Comparison of ENCODE assay signal across 15 cellular contexts in genomic region chr1:2598329-2598931, GRCh38. TPM values are rescaled to one million over a fixed set of nuclear protein-coding genes. Genes with fewer than 3 reads are reported as not detected.
"Had no signal": no experiment of that assay in that cellular context is flagged by ENCODE, and none has a peak within 500 bp of the region (broad histone marks: within the 10 kb centered on the region; RNA-seq: fewer than 3 reads in every experiment).

No MANE protein-coding gene starts in this region.

- H3K36me3 ChIP-seq: adrenal gland, lower lobe of right lung, neural progenitor cell, uterus had no signal

- ATAC-seq: lower lobe of right lung had no signal

- H2AFZ ChIP-seq: hepatocyte, neural progenitor cell, parathyroid adenoma had no signal

- H3K9me3 Mint-ChIP-seq: activated T-helper 1 cell treated with anti-CD3 and anti-CD28 coated beads, Interleukin-12 subunit alpha, Interleukin-12 subunit beta, Interleukin-2, Interleukin-4 antibody, amounts not matched to agents 30 ng/mL and 10 ng/mL and 1 ng/mL, durations not matched to agents 14 hours and 24 hours and 36 hours had no signal

- H3K27me3 ChIP-seq: adrenal gland, hepatocyte, uterus had no signal

- DNase-seq: activated CD4-positive, alpha-beta T cell treated with anti-CD3 and anti-CD28 coated beads for 48 hours; activated naive CD4-positive, alpha-beta T cell treated with Interleukin-2 at 50 U/mL for 16 hours; central memory CD4-positive, alpha-beta T cell; cortex of kidney; effector CD8-positive, alpha-beta T cell; lower lobe of right lung; midbrain; T-helper 9 cell had no signal

- H3K79me2 ChIP-seq: hepatocyte, parathyroid adenoma had no signal

- H3K36me3 Mint-ChIP-seq: neural progenitor cell had no signal

- H3K4me1 ChIP-seq: neural progenitor cell, parathyroid adenoma, uterus had no signal

- H3K4me3 ChIP-seq: adrenal gland, hepatocyte, lower lobe of right lung, neural progenitor cell, uterus had no signal

- H3K27ac Mint-ChIP-seq: activated T-helper 1 cell treated with anti-CD3 and anti-CD28 coated beads, Interleukin-12 subunit alpha, Interleukin-12 subunit beta, Interleukin-2, Interleukin-4 antibody, amounts not matched to agents 30 ng/mL and 10 ng/mL and 1 ng/mL, durations not matched to agents 14 hours and 24 hours and 36 hours; neural progenitor cell had no signal

- H3K27ac ChIP-seq: adrenal gland, hepatocyte, lower lobe of right lung, neural progenitor cell, parathyroid adenoma, uterus had no signal

- H3K4me2 ChIP-seq: hepatocyte, neural progenitor cell had no signal

- H3K9me3 ChIP-seq: lower lobe of right lung had no signal

- H3K4me3 Mint-ChIP-seq: activated T-helper 1 cell treated with anti-CD3 and anti-CD28 coated beads, Interleukin-12 subunit alpha, Interleukin-12 subunit beta, Interleukin-2, Interleukin-4 antibody, amounts not matched to agents 30 ng/mL and 10 ng/mL and 1 ng/mL, durations not matched to agents 14 hours and 24 hours and 36 hours; neural progenitor cell had no signal

RNA-seq across cellular contexts. Expression of gene MMEL1, which starts 34.4 kb away (rescaled TPM):
- total RNA-seq: kidney epithelial cell had no signal
